1 cellular context compared by ENCODE assay signal in genomic region chrX:100407784-100408642, GRCh38.
A peak's percentile ranks its signal among the peaks of the same experiment; 100 is the strongest.
TF ChIP-seq lines count a peak whose summit lies in the region.

No MANE protein-coding gene starts in this region.

TF ChIP-seq in H1, 55 proteins besides CTCF, POLR2A, EP300 and RAD21 (continued from another document):
- TF ChIP-seq, protein P1, sequence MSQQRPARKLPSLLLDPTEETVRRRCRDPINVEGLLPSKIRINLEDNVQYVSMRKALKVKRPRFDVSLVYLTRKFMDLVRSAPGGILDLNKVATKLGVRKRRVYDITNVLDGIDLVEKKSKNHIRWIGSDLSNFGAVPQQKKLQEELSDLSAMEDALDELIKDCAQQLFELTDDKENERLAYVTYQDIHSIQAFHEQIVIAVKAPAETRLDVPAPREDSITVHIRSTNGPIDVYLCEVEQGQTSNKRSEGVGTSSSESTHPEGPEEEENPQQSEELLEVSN (IDR thresholded peaks at IDR 0.05): peak; percentile 43
- no peak for TF ChIP-seq SRF (IDR thresholded peaks at IDR 0.05; ENCODE audit: low read depth, low read length)
